ENCODE assay signal across 12 cellular contexts in genomic region chr18:57743008-57743407, GRCh38.
DNase-seq lines count a peak whose midpoint lies in the region; ATAC-seq and TF ChIP-seq lines count a peak whose summit lies in the region.
"Had no signal": no experiment of that assay in that cellular context is flagged by ENCODE, and none has a peak within 500 bp of the region (broad histone marks: within the 10 kb centered on the region; RNA-seq: fewer than 3 reads in every experiment).

No MANE protein-coding gene starts in this region.

- H4K5ac ChIP-seq in mesendoderm (ENCODE audit: low read length), result no peak overlapping the region

- no peak overlapping the region for H2BK120ac ChIP-seq in mesendoderm (ENCODE audit: low read depth, low read length)

- H3F3A ChIP-seq in neural progenitor cell (ENCODE audit: low read depth), result no peaks in the 10 kb centered on the region

- no peak overlapping the region for H2AK5ac ChIP-seq in mesendoderm (ENCODE audit: low read length)

- no peaks in the 10 kb centered on the region for H3K79me1 ChIP-seq in mesendoderm (ENCODE audit: low read length)

- H3K56ac ChIP-seq in mesendoderm (ENCODE audit: low read length), result peak overlapping the region; percentile 5

- H3K9me3 Mint-ChIP-seq in neural progenitor cell, result no peaks in the 10 kb centered on the region

- H3K4me3 Mint-ChIP-seq in neural progenitor cell, result no peak overlapping the region
- H3K4me3 Mint-ChIP-seq: CD4-positive, alpha-beta T cell had no signal

- no peak overlapping the region for H3K23ac ChIP-seq in mesendoderm (ENCODE audit: low read length)

- peaks cover 21% of the 10 kb centered on the region for H3K4me1 ChIP-seq in A673 (ENCODE audit: insufficient read depth, low read length, poor library complexity, severe bottlenecking)
- H3K4me1 ChIP-seq in mesendoderm (ENCODE audit: control insufficient read depth, low read depth, low read length), result no peaks in the 10 kb centered on the region
- no peaks in the 10 kb centered on the region for H3K4me1 ChIP-seq in neural progenitor cell

- H3K9ac ChIP-seq in mesendoderm (ENCODE audit: low read length) (no peak overlapping the region), neural progenitor cell (no peak overlapping the region)

- DNase-seq in A673 (ENCODE audit: low spot score), result no peak
- peak; percentile 75 for DNase-seq in HCEC 1CT
- DNase-seq in choroid plexus epithelial cell (ENCODE audit: low read depth), result peak; percentile 46
- no peak for DNase-seq in mesendoderm
- no peak for DNase-seq in neural progenitor cell (ENCODE audit: low spot score)
- no peak for DNase-seq in hypothalamus (lab: John Stamatoyannopoulos, UW)
- DNase-seq: CD4-positive, alpha-beta T cell; KBM-7; NCI-H526 had no signal

- no peaks in the 10 kb centered on the region for H3K36me3 Mint-ChIP-seq in neural progenitor cell

- H3K4me1 Mint-ChIP-seq in neural progenitor cell, result no peaks in the 10 kb centered on the region

- no CpG with 5 or more reads among the region's 3 CpGs for WGBS in mesendoderm (ENCODE audit: extremely low coverage, insufficient coverage, low lambda C conversion rate)

- no peak overlapping the region for H4K8ac ChIP-seq in mesendoderm (ENCODE audit: low read depth, low read length)

- POLR2A ChIA-PET in A673 (lab: Charles Lee; ENCODE audit: low non-redundant PET), result no interaction called here

- TF ChIP-seq CTCF in A673 (conservative IDR thresholded peaks at IDR 0.05; ENCODE audit: low read depth, low read length) (no peak), choroid plexus epithelial cell (conservative IDR thresholded peaks at IDR 0.05; ENCODE audit: low read depth, low read length) (no peak), neural progenitor cell (IDR thresholded peaks at IDR 0.05) (no peak)

- H3K27ac Mint-ChIP-seq in neural progenitor cell, result no peak overlapping the region
- H3K27ac Mint-ChIP-seq: CD4-positive, alpha-beta T cell had no signal

- peaks cover 4% of the 10 kb centered on the region for H3K27me3 Mint-ChIP-seq in neural progenitor cell (ENCODE audit: insufficient read depth, low read depth)
- H3K27me3 Mint-ChIP-seq: CD4-positive, alpha-beta T cell had no signal

- H2BK15ac ChIP-seq in mesendoderm (replicated peaks; ENCODE audit: low read depth), result no peak overlapping the region

- no peak overlapping the region for H2AFZ ChIP-seq in neural progenitor cell (replicated peaks)

- no peaks in the 10 kb centered on the region for H3K27me3 ChIP-seq in A673 (replicated peaks; ENCODE audit: insufficient read depth, low read depth, low read length, poor library complexity)
- H3K27me3 ChIP-seq in mesendoderm (ENCODE audit: insufficient read depth, low read length, poor library complexity), result no peaks in the 10 kb centered on the region
- H3K27me3 ChIP-seq in neural progenitor cell, result no peaks in the 10 kb centered on the region

- H3K79me2 ChIP-seq in mesendoderm (ENCODE audit: control insufficient read depth, insufficient read depth, low read length) (no peaks in the 10 kb centered on the region), neural progenitor cell (ENCODE audit: low read depth) (no peaks in the 10 kb centered on the region)

- ATAC-seq in HG02763 (IDR thresholded peaks at IDR 0.05; ENCODE audit: unreplicated experiment) (no peak), HG03521 (IDR thresholded peaks at IDR 0.05; ENCODE audit: unreplicated experiment) (no peak)
- ATAC-seq: GM12878 had no signal

- CTCF ChIA-PET in A673 (lab: Charles Lee), result no interaction called here

- H3K4me3 ChIP-seq in A673 (ENCODE audit: low read depth, low read length, poor library complexity, severe bottlenecking), result no peak overlapping the region
- H3K4me3 ChIP-seq in choroid plexus epithelial cell (ENCODE audit: low read depth, low read length), result no peak overlapping the region
- H3K4me3 ChIP-seq in mesendoderm (ENCODE audit: low read length), result no peak overlapping the region
- H3K4me3 ChIP-seq in neural progenitor cell, result no peak overlapping the region
- H3K4me3 ChIP-seq: GM12878 had no signal

- peak overlapping the region; percentile 7 for H3K27ac ChIP-seq in A673 (ENCODE audit: low read depth, low read length, poor library complexity, severe bottlenecking)
- H3K27ac ChIP-seq in mesendoderm (ENCODE audit: low read depth, low read length), result no peak overlapping the region
- no peak overlapping the region for H3K27ac ChIP-seq in neural progenitor cell

- H3K4me2 ChIP-seq in mesendoderm (ENCODE audit: low read length) (no peak overlapping the region), neural progenitor cell (no peak overlapping the region)

- intact Hi-C loops in A673 (cut with micrococcal nuclease; ENCODE audit: unreplicated experiment), result no loop called here

- no peak overlapping the region for H2BK5ac ChIP-seq in mesendoderm (ENCODE audit: low read length)

- H3K36me3 ChIP-seq in A673 (ENCODE audit: insufficient read depth, low read length, poor library complexity, severe bottlenecking) (peaks cover 8% of the 10 kb centered on the region), mesendoderm (ENCODE audit: control insufficient read depth, insufficient read depth, low read length) (no peaks in the 10 kb centered on the region), neural progenitor cell (no peaks in the 10 kb centered on the region)

- no peaks in the 10 kb centered on the region for H4K20me1 ChIP-seq in neural progenitor cell (ENCODE audit: low read depth)

- H3K9me3 ChIP-seq in A673 (ENCODE audit: low read depth, low read length, poor library complexity, severe bottlenecking) (peaks cover 6% of the 10 kb centered on the region), neural progenitor cell (ENCODE audit: low read depth) (no peaks in the 10 kb centered on the region)

- H3K18ac ChIP-seq in mesendoderm (ENCODE audit: low read length), result no peak overlapping the region

- no peak overlapping the region for H3K4ac ChIP-seq in mesendoderm (ENCODE audit: low read depth, low read length)

- BruUV-seq in A673 (replicated peaks; lab: Mats Ljungman, UMichigan), result no TSS peak

Comparison
In these comparisons a context has a peak if more than half of its experiments do, and no peak if none do; other contexts are left out.
1. DNase-seq: peak in HCEC 1CT (single experiment) and choroid plexus epithelial cell (single experiment); none in A673 (single experiment), mesendoderm (single experiment), neural progenitor cell (single experiment) and hypothalamus (0 of 51).